ENCODE assay signal across 8 cellular contexts in the genomic region with DNA sequence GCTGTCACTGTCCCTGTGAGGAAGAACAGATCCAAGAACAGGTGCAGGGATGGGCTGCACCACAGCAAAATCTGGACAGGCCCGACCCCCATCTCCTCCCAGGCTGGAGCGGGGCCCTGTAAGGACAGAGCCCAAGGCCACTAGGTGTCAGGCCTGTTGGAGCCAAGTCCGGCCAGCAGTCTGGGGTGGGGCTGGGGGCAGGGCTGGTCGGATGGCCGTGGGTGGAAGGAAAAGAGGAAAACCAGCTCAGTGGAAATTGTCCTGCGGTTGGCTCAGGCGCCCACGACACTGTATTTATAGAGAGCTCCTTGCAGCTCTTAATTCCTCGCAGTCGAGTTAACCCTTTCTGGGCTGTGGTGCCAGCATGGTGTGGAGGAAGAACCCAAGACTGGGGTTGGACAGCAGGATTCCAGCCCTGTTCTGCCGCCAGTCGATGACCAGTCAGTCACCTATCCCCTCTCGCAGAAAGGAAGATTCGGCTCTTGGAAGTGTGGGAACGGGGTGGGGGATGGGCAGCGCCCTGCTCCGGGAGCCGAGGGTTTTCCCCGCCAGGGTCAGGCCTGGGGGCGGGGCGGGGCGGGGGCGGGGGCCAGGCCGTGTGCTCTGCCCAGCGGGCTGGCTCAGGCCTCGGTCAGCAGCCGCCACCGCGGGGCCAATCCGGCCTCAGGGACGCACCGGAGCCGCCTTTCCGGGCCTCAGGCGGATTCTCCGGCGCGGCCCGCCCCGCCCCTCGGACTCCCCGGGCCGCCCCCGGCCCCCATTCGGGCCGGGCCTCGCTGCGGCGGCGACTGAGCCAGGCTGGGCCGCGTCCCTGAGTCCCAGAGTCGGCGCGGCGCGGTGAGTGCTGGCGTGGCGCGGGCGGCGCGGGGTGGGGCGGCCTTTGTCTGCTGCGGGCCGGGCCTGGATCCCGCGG. TPM values are rescaled to one million over a fixed set of nuclear protein-coding genes. Genes with fewer than 3 reads are reported as not detected.
DNase-seq lines count a peak whose midpoint lies in the region; ATAC-seq and TF ChIP-seq lines count a peak whose summit lies in the region.

A gene (plus strand): TSS at position 760 of the 913 bp plus-strand sequence. CDS start 15,257 bp downstream, outside the sequence.

- peak within 1 kb of the TSS in 9 of 10 donors; percentile 39 to 82 (median 60) for H3K4me3 Mint-ChIP-seq in naive thymus-derived CD8-positive, alpha-beta T cell

- peaks cover 6 to 18% (median 12%) of the 10 kb centered on the region in 4 donors for H3K4me1 Mint-ChIP-seq in naive thymus-derived CD8-positive, alpha-beta T cell

- H3K4me1 ChIP-seq in foreskin keratinocyte (peaks cover 22% of the 10 kb centered on the region), vagina (peaks cover 50% of the 10 kb centered on the region)

- POLR2A ChIA-PET in naive thymus-derived CD8-positive, alpha-beta T cell (lab: Charles Lee), result no interaction called here

- peak in 1 of 2 donors; percentile 32 for TF ChIP-seq POLR2A in vagina (IDR thresholded peaks at IDR 0.05)

- no peaks in the 10 kb centered on the region for H3K9me3 ChIP-seq in vagina

- H3K4me3 ChIP-seq in LNCaP clone FGC (ENCODE audit: low read depth, low read length) (peak within 1 kb of the TSS; percentile 72), vagina (peak within 1 kb of the TSS; percentile 79 to 89)

- peak; percentile 50 for TF ChIP-seq CTCF in LNCaP clone FGC (IDR thresholded peaks at IDR 0.05; ENCODE audit: control insufficient read depth, extremely low read depth, insufficient read depth)
- TF ChIP-seq CTCF in foreskin keratinocyte (conservative IDR thresholded peaks at IDR 0.05), result peak; percentile 16
- TF ChIP-seq CTCF in vagina (IDR thresholded peaks at IDR 0.05), result no peak

- H3K27ac ChIP-seq in foreskin keratinocyte (peak within 1 kb of the TSS; percentile 89), vagina (peak within 1 kb of the TSS; percentile 93)

- ATAC-seq in foreskin keratinocyte, result peak; percentile 35
- peak; percentile 52 to 53 for ATAC-seq in naive thymus-derived CD8-positive, alpha-beta T cell

- H3K27me3 Mint-ChIP-seq in naive thymus-derived CD8-positive, alpha-beta T cell, result peaks cover 48 to 83% (median 71%) of the 10 kb centered on the region in 5 donors

- H3K36me3 ChIP-seq in vagina, result no peaks in the 10 kb centered on the region

- no peaks in the 10 kb centered on the region for H3K36me3 Mint-ChIP-seq in naive thymus-derived CD8-positive, alpha-beta T cell

- H3K27me3 ChIP-seq in foreskin keratinocyte (no peaks in the 10 kb centered on the region), vagina (no peaks in the 10 kb centered on the region)

- intact Hi-C loops in vagina (cut with DNase I), result no loop called here

- no peak within 1 kb of the TSS for H3K27ac Mint-ChIP-seq in naive thymus-derived CD8-positive, alpha-beta T cell

- H3K9me3 Mint-ChIP-seq in naive thymus-derived CD8-positive, alpha-beta T cell, result no peaks in the 10 kb centered on the region

- peak; percentile 38 for DNase-seq in NCI-H345 (lab: John Stamatoyannopoulos, UW)
- no peak for DNase-seq in NCI-H345 treated with DMSO at 0.1 percent for 48 hours (lab: John Stamatoyannopoulos, UW; ENCODE audit: unreplicated experiment)
- DNase-seq in LNCaP clone FGC (ENCODE audit: low read depth), result no peak
- DNase-seq in activated naive CD4-positive, alpha-beta T cell treated with anti-CD3 and anti-CD28 coated beads, Interleukin-2, amount 50 U/mL, for 16 hours, result peak; percentile 16
- peak in 1 of 2 donors; percentile 22 for DNase-seq in foreskin keratinocyte
- no peak for DNase-seq in naive thymus-derived CD8-positive, alpha-beta T cell
- DNase-seq in vagina (ENCODE audit: extremely low spot score in 2 of 2), result no peak
- DNase-seq in AML-193 (lab: John Stamatoyannopoulos, UW), result no peak

RNA-seq across cellular contexts. Expression of the gene that starts here (rescaled TPM):
- 107 and 126 TPM in 2 replicates for total RNA-seq in foreskin keratinocyte
- polyA plus RNA-seq in foreskin keratinocyte, result 118 and 129 TPM in 2 replicates
- under 1 TPM; 0.49 to 0.63 TPM for total RNA-seq in naive thymus-derived CD8-positive, alpha-beta T cell
- polyA plus RNA-seq in naive thymus-derived CD8-positive, alpha-beta T cell, result not detected
- total RNA-seq in vagina, result 78.1 TPM

Comparison
In these comparisons a context has a peak if more than half of its experiments do, and no peak if none do; other contexts are left out.
1. RNA of the gene that starts here (total RNA-seq): 107 to 126 TPM in foreskin keratinocyte and 78.1 TPM in vagina (single experiment); 0.49 to 0.63 TPM in naive thymus-derived CD8-positive, alpha-beta T cell; every median in the first group is over 10 times any median in the second.
2. RNA of the gene that starts here (polyA plus RNA-seq): 118 to 129 TPM in foreskin keratinocyte; not detected in naive thymus-derived CD8-positive, alpha-beta T cell; every median in the first group is over 100 times any median in the second.
3. DNase-seq: peak in NCI-H345 (single experiment) and activated naive CD4-positive, alpha-beta T cell treated with anti-CD3 and anti-CD28 coated beads, Interleukin-2, amount 50 U/mL, for 16 hours (single experiment); none in NCI-H345 treated with DMSO at 0.1 percent for 48 hours (single experiment), LNCaP clone FGC (single experiment), naive thymus-derived CD8-positive, alpha-beta T cell (0 of 10), vagina (0 of 2) and AML-193 (0 of 2).
4. Peak in ATAC-seq in naive thymus-derived CD8-positive, alpha-beta T cell; RNA of the gene not detected or under 1 TPM.
5. CTCF ChIP-seq: peak in LNCaP clone FGC (single experiment) and foreskin keratinocyte (single experiment); none in vagina (0 of 3).